ENCODE assay signal across 24 cellular contexts in the genomic region with DNA sequence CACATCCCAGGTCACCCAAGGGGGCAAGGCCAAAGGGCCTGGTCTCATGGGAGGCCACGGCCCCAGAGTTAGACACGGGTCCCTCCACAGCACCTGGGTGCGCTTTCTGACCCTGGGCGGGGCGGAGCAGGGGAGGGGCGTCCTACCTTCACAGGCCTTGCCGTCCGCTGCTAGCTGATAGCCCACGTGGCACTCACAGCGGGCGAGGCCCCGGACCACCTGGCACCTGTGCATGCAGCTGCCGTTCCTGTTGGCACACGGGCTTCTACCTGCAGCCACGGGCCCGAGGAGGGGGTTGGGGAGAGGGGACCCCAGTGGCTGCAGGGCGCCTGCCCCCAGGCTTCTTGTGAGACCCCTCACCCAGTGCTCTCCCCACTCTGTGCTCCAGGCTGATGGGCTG. TPM values are rescaled to one million over a fixed set of nuclear protein-coding genes. Genes with fewer than 3 reads are reported as not detected.
DNase-seq lines count a peak whose midpoint lies in the region; ATAC-seq and TF ChIP-seq lines count a peak whose summit lies in the region.
"Had no signal": no experiment of that assay in that cellular context is flagged by ENCODE, and none has a peak within 500 bp of the region (broad histone marks: within the 10 kb centered on the region; RNA-seq: fewer than 3 reads in every experiment).

No MANE protein-coding gene starts in this region.

- H3K4me3 ChIP-seq in mammary epithelial cell (replicated peaks in 1 of 3; ENCODE audit: insufficient read depth in 1 of 3, low read depth in 2 of 3, low read length in 3 of 3), result no peak overlapping the region

- H3K79me2 ChIP-seq in mammary epithelial cell (ENCODE audit: insufficient read depth, low read length), result no peaks in the 10 kb centered on the region

- no peak overlapping the region for H3K9ac ChIP-seq in mammary epithelial cell (ENCODE audit: insufficient read depth, low read length)

- TF ChIP-seq EP300 in Ishikawa (IDR thresholded peaks at IDR 0.05; ENCODE audit: borderline replicate concordance), result peak; percentile 54; the same call in 1 of the 2 replicates

- no peak overlapping the region for H3K27ac ChIP-seq in mammary epithelial cell (ENCODE audit: insufficient read depth, low read depth, low read length)

- peak; percentile 9 for DNase-seq in NCI-H748 (lab: John Stamatoyannopoulos, UW; ENCODE audit: unreplicated experiment)
- no peak for DNase-seq in NCI-H748 treated with DMSO at 0.1 percent for 48 hours (lab: John Stamatoyannopoulos, UW)
- peak; percentile 62 for DNase-seq in NCI-H345 treated with DMSO at 0.1 percent for 48 hours (lab: John Stamatoyannopoulos, UW; ENCODE audit: unreplicated experiment)
- DNase-seq in left colon, result no peak
- DNase-seq in mammary epithelial cell, result no peak
- DNase-seq in NCI-H1436 (lab: John Stamatoyannopoulos, UW), result no peak
- DNase-seq: CD4-positive, alpha-beta T cell; COR-L47; GOT3; HCEC 1CT; NCI-H1092; NCI-H1436 treated with DMSO at 0.1 percent for 48 hours; NCI-H187 treated with DMSO at 0.1 percent for 48 hours; NCI-H2107; NCI-H446 treated with DMSO at 0.1 percent for 48 hours; NCI-H82; NK-92 treated with Interleukin-12 subunit alpha and Interleukin-12 subunit beta, amount 100 ng/mL, for 24 hours; PC-3; SHP77; T-helper 1 cell had no signal

- in situ Hi-C loops in mammary epithelial cell (cut with MboI; ENCODE audit: low sequenced_read_pairs in 2 of 2), result no loop called here

- no peaks in the 10 kb centered on the region for H4K20me1 ChIP-seq in mammary epithelial cell (ENCODE audit: insufficient read depth, low read length)

- no peak overlapping the region for H3K4me2 ChIP-seq in mammary epithelial cell (ENCODE audit: insufficient read depth, low read depth, low read length)

- dilution Hi-C loops in mammary epithelial cell (cut with HindIII; ENCODE audit: low sequenced_read_pairs), result no loop called here

- H3K36me3 ChIP-seq in mammary epithelial cell (ENCODE audit: insufficient read depth, low read length), result no peaks in the 10 kb centered on the region

- CTCF ChIA-PET in mammary epithelial cell (lab: Charles Lee; ENCODE audit: low non-redundant PET), result no interaction called here

- ATAC-seq in left colon (peak; percentile 24), HG03565 (IDR thresholded peaks at IDR 0.05; ENCODE audit: unreplicated experiment) (no peak)
- ATAC-seq: PC-3 had no signal

- TF ChIP-seq RAD21 in Ishikawa (IDR thresholded peaks at IDR 0.05; ENCODE audit: low read depth), result no peak

- H3K4me1 ChIP-seq in mammary epithelial cell (ENCODE audit: insufficient read depth, low read length), result peaks cover 12% of the 10 kb centered on the region

- 93% methylated on average over 9 of the region's 17 CpGs for WGBS in mammary epithelial cell (ENCODE audit: low coverage, missing lambda C conversion rate)

- intact Hi-C loops in left colon (cut with DNase I, micrococcal nuclease) (no loop called here), mammary epithelial cell (cut with micrococcal nuclease) (no loop called here)

- H2AFZ ChIP-seq in mammary epithelial cell (ENCODE audit: low read depth, low read length), result no peak overlapping the region

- peaks cover 4% of the 10 kb centered on the region for H3K27me3 ChIP-seq in mammary epithelial cell (ENCODE audit: insufficient read depth, low read length)

- H3K9me3 ChIP-seq in mammary epithelial cell (replicated peaks; ENCODE audit: insufficient read depth, low read length), result no peaks in the 10 kb centered on the region

- no peak for TF ChIP-seq CTCF in mammary epithelial cell (conservative IDR thresholded peaks at IDR 0.05 in 1 of 2, IDR thresholded peaks at IDR 0.05 in 1 of 2; ENCODE audit: extremely low read depth in 1 of 2, insufficient read depth in 1 of 2, low read depth in 1 of 2, low read length in 2 of 2)

- BruUV-seq in mammary epithelial cell (replicated peaks; lab: Mats Ljungman, UMichigan), result no TSS peak

TF ChIP-seq in Ishikawa, 13 proteins besides CTCF, POLR2A, EP300 and RAD21:
- peak; percentile 21; the same call in 1 of the 2 replicates for TF ChIP-seq NFIC (IDR thresholded peaks at IDR 0.05)
- peak; percentile 76 for TF ChIP-seq TCF12 (IDR thresholded peaks at IDR 0.05; ENCODE audit: low read depth)
- TF ChIP-seq CREB1 (IDR thresholded peaks at IDR 0.05; ENCODE audit: low read depth), result no peak
- no peak for TF ChIP-seq CEBPB (IDR thresholded peaks at IDR 0.05)
- peak; percentile 53 for TF ChIP-seq ZBTB7A (IDR thresholded peaks at IDR 0.05; ENCODE audit: low read depth)
- TF ChIP-seq, protein P1, sequence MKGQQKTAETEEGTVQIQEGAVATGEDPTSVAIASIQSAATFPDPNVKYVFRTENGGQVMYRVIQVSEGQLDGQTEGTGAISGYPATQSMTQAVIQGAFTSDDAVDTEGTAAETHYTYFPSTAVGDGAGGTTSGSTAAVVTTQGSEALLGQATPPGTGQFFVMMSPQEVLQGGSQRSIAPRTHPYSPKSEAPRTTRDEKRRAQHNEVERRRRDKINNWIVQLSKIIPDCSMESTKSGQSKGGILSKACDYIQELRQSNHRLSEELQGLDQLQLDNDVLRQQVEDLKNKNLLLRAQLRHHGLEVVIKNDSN (IDR thresholded peaks at IDR 0.05), result peak; percentile 64; the same call in 1 of the 2 replicates
- TF ChIP-seq, protein P2, sequence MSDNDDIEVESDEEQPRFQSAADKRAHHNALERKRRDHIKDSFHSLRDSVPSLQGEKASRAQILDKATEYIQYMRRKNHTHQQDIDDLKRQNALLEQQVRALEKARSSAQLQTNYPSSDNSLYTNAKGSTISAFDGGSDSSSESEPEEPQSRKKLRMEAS (IDR thresholded peaks at IDR 0.05), result peak; percentile 88
- no peak for TF ChIP-seq FOXM1 (IDR thresholded peaks at IDR 0.05; ENCODE audit: borderline replicate concordance, low read depth)

RNA-seq across cellular contexts. Expression of a gene that starts 59.9 kb away (rescaled TPM):
- 100 to 1,000 TPM in 1 of 2 donors, 10 to 100 TPM in 1; 92.4 to 113 TPM for total RNA-seq in left colon
- 1 to 10 TPM; 5.9 to 6.7 TPM for total RNA-seq in mammary epithelial cell
- polyA plus RNA-seq in mammary epithelial cell, result 7.6 TPM
- 3.5 TPM for polyA minus RNA-seq in mammary epithelial cell
- total RNA-seq: RPMI7951 had no signal
- polyA plus RNA-seq: IgD-negative memory B cell had no signal

Comparison
In these comparisons a context has a peak if more than half of its experiments do, and no peak if none do; other contexts are left out.
1. DNase-seq: peak in NCI-H748 (single experiment) and NCI-H345 treated with DMSO at 0.1 percent for 48 hours (single experiment); none in NCI-H748 treated with DMSO at 0.1 percent for 48 hours (single experiment), left colon (0 of 2), mammary epithelial cell (single experiment) and NCI-H1436 (single experiment).
2. RNA of a gene that starts 59.9 kb away (total RNA-seq): 92.4 to 113 TPM in left colon; 5.9 to 6.7 TPM in mammary epithelial cell; every median in the first group is over 10 times any median in the second.